In genomic region chr14:85056228-85056627, GRCh38 we compare ENCODE assay signal across 37 cellular contexts.
"Had no signal": no experiment of that assay in that cellular context is flagged by ENCODE, and none has a peak within 500 bp of the region (broad histone marks: within the 10 kb centered on the region; RNA-seq: fewer than 3 reads in every experiment).

No MANE protein-coding gene starts in this region.

- H3K27me3 Mint-ChIP-seq: activated CD4-positive, alpha-beta memory T cell treated with anti-CD3 and anti-CD28 coated beads, Interleukin-2, amount 10 ng/mL, durations not matched to agents 7 days and 5 days; activated CD4-positive, alpha-beta T cell treated with anti-CD3 and anti-CD28 coated beads for 36 hours; activated CD4-positive, alpha-beta T cell treated with anti-CD3 and anti-CD28 coated beads, Interleukin-2, amount 10 ng/mL, durations not matched to agents 7 days and 5 days; activated CD8-positive, alpha-beta memory T cell treated with anti-CD3 and anti-CD28 coated beads, Interleukin-2, amount 10 ng/mL, durations not matched to agents 7 days and 5 days; activated naive CD4-positive, alpha-beta T cell treated with anti-CD3 and anti-CD28 coated beads, Interleukin-2, amount 10 ng/mL, durations not matched to agents 7 days and 5 days; activated naive CD4-positive, alpha-beta T cell treated with anti-CD3 and anti-CD28 coated beads, Interleukin-2, amount 50 U/mL, for 24 hours; activated naive CD8-positive, alpha-beta T cell; activated naive CD8-positive, alpha-beta T cell treated with anti-CD3 and anti-CD28 coated beads, Interleukin-2, amount 10 ng/mL, durations not matched to agents 7 days and 5 days; activated naive CD8-positive, alpha-beta T cell treated with anti-CD3 and anti-CD28 coated beads, Interleukin-2, amount 50 U/mL, for 24 hours; activated T-cell treated with anti-CD3 and anti-CD28 coated beads, Interleukin-2, amount 50 U/mL, for 24 hours; brain had no signal

- H3K36me3 ChIP-seq: ascending aorta, cardiac muscle cell had no signal

- H3K27me3 ChIP-seq: ascending aorta, cardiac muscle cell had no signal

- H3K4me3 ChIP-seq: ascending aorta, cardiac muscle cell had no signal

- H3K27ac Mint-ChIP-seq: activated CD4-positive, alpha-beta memory T cell treated with anti-CD3 and anti-CD28 coated beads, Interleukin-2, amount 10 ng/mL, durations not matched to agents 7 days and 5 days; activated CD4-positive, alpha-beta T cell treated with anti-CD3 and anti-CD28 coated beads for 36 hours; activated CD4-positive, alpha-beta T cell treated with anti-CD3 and anti-CD28 coated beads, Interleukin-2, amount 10 ng/mL, durations not matched to agents 7 days and 5 days; activated CD8-positive, alpha-beta memory T cell treated with anti-CD3 and anti-CD28 coated beads, Interleukin-2, amount 10 ng/mL, durations not matched to agents 7 days and 5 days; activated CD8-positive, alpha-beta T cell treated with anti-CD3 and anti-CD28 coated beads, Interleukin-2, amount 10 ng/mL, durations not matched to agents 7 days and 5 days; activated naive CD4-positive, alpha-beta T cell treated with anti-CD3 and anti-CD28 coated beads, Interleukin-2, amount 10 ng/mL, durations not matched to agents 7 days and 5 days; activated naive CD4-positive, alpha-beta T cell treated with anti-CD3 and anti-CD28 coated beads, Interleukin-2, amount 50 U/mL, for 24 hours; activated naive CD8-positive, alpha-beta T cell; activated naive CD8-positive, alpha-beta T cell treated with anti-CD3 and anti-CD28 coated beads, Interleukin-2, amount 10 ng/mL, durations not matched to agents 7 days and 5 days; activated naive CD8-positive, alpha-beta T cell treated with anti-CD3 and anti-CD28 coated beads, Interleukin-2, amount 50 U/mL, for 24 hours; activated T-cell treated with anti-CD3 and anti-CD28 coated beads, Interleukin-2, amount 50 U/mL, for 24 hours; activated T-helper 2 cell treated with anti-CD3 and anti-CD28 coated beads, Interferon-gamma antibody, Interleukin-2, Interleukin-4, amounts not matched to agents 10 μg/mL and 5 μg/mL and 100 μg/mL, durations not matched to agents 14 hours and 24 hours and 36 hours; T-helper 1 cell treated with Interleukin-12 subunit alpha and Interleukin-12 subunit beta and Interleukin-4 antibody, amounts not matched to agents 30 μg/mL and 1 μg/mL, for 36 hours; T-helper 2 cell treated with Interferon-gamma antibody and Interleukin-4, amounts not matched to agents 5 μg/mL and 100 μg/mL, for 36 hours; WTC11 had no signal

- ATAC-seq: activated CD4-positive, alpha-beta T cell treated with anti-CD3 and anti-CD28 coated beads for 36 hours; activated CD4-positive, CD25-positive, alpha-beta regulatory T cell treated with anti-CD3 and anti-CD28 coated beads, Interleukin-2, amount 50 U/mL, for 24 hours; activated CD8-positive, alpha-beta memory T cell treated with anti-CD3 and anti-CD28 coated beads, Interleukin-2, amount 10 ng/mL, durations not matched to agents 7 days and 5 days; activated CD8-positive, alpha-beta T cell treated with anti-CD3 and anti-CD28 coated beads, Interleukin-2, amount 10 ng/mL, durations not matched to agents 7 days and 5 days; activated naive CD8-positive, alpha-beta T cell treated with anti-CD3 and anti-CD28 coated beads, Interleukin-2, amount 50 U/mL, for 24 hours; WTC11 had no signal

- H3K4me3 Mint-ChIP-seq: activated CD4-positive, alpha-beta memory T cell treated with anti-CD3 and anti-CD28 coated beads, Interleukin-2, amount 10 ng/mL, durations not matched to agents 7 days and 5 days; activated CD4-positive, alpha-beta T cell treated with anti-CD3 and anti-CD28 coated beads for 36 hours; activated CD4-positive, alpha-beta T cell treated with anti-CD3 and anti-CD28 coated beads, Interleukin-2, amount 10 ng/mL, durations not matched to agents 7 days and 5 days; activated CD8-positive, alpha-beta memory T cell treated with anti-CD3 and anti-CD28 coated beads, Interleukin-2, amount 10 ng/mL, durations not matched to agents 7 days and 5 days; activated CD8-positive, alpha-beta T cell treated with anti-CD3 and anti-CD28 coated beads, Interleukin-2, amount 10 ng/mL, durations not matched to agents 7 days and 5 days; activated naive CD4-positive, alpha-beta T cell treated with anti-CD3 and anti-CD28 coated beads, Interleukin-2, amount 10 ng/mL, durations not matched to agents 7 days and 5 days; activated naive CD4-positive, alpha-beta T cell treated with anti-CD3 and anti-CD28 coated beads, Interleukin-2, amount 50 U/mL, for 24 hours; activated naive CD8-positive, alpha-beta T cell; activated naive CD8-positive, alpha-beta T cell treated with anti-CD3 and anti-CD28 coated beads, Interleukin-2, amount 10 ng/mL, durations not matched to agents 7 days and 5 days; activated naive CD8-positive, alpha-beta T cell treated with anti-CD3 and anti-CD28 coated beads, Interleukin-2, amount 50 U/mL, for 24 hours; activated T-cell treated with anti-CD3 and anti-CD28 coated beads, Interleukin-2, amount 50 U/mL, for 24 hours; T-helper 1 cell treated with Interleukin-12 subunit alpha and Interleukin-12 subunit beta and Interleukin-4 antibody, amounts not matched to agents 30 μg/mL and 1 μg/mL, for 36 hours; T-helper 2 cell treated with Interferon-gamma antibody and Interleukin-4, amounts not matched to agents 5 μg/mL and 100 μg/mL, for 36 hours; WTC11 had no signal

- H3K36me3 Mint-ChIP-seq: activated CD8-positive, alpha-beta memory T cell treated with anti-CD3 and anti-CD28 coated beads, Interleukin-2, amount 10 ng/mL, durations not matched to agents 7 days and 5 days; activated naive CD4-positive, alpha-beta T cell treated with anti-CD3 and anti-CD28 coated beads, Interleukin-2, amount 10 ng/mL, durations not matched to agents 7 days and 5 days; activated naive CD4-positive, alpha-beta T cell treated with anti-CD3 and anti-CD28 coated beads, Interleukin-2, amount 50 U/mL, for 24 hours; activated naive CD8-positive, alpha-beta T cell; activated naive CD8-positive, alpha-beta T cell treated with anti-CD3 and anti-CD28 coated beads, Interleukin-2, amount 10 ng/mL, durations not matched to agents 7 days and 5 days had no signal

- H3K9me3 ChIP-seq: ascending aorta had no signal

- DNase-seq: activated CD4-positive, alpha-beta memory T cell treated with anti-CD3 and anti-CD28 coated beads, Interleukin-2, amount 10 ng/mL, durations not matched to agents 7 days and 5 days; activated CD4-positive, alpha-beta T cell treated with anti-CD3 and anti-CD28 coated beads for 1 hour; activated CD4-positive, alpha-beta T cell treated with anti-CD3 and anti-CD28 coated beads for 36 hours; activated CD4-positive, alpha-beta T cell treated with anti-CD3 and anti-CD28 coated beads for 48 hours; activated CD4-positive, alpha-beta T cell treated with anti-CD3 and anti-CD28 coated beads, Interleukin-2, amount 10 ng/mL, durations not matched to agents 7 days and 5 days; activated CD4-positive, alpha-beta T cell treated with anti-CD3 and anti-CD28 coated beads, Interleukin-2, amount 50 U/mL, for 48 hours; activated CD4-positive, CD25-positive, alpha-beta regulatory T cell; activated CD8-positive, alpha-beta memory T cell treated with anti-CD3 and anti-CD28 coated beads for 24 hours; activated CD8-positive, alpha-beta memory T cell treated with anti-CD3 and anti-CD28 coated beads, Interleukin-2, amount 10 ng/mL, durations not matched to agents 7 days and 5 days; activated CD8-positive, alpha-beta memory T cell treated with anti-CD3 and anti-CD28 coated beads, Interleukin-2, amount 50 U/mL, for 48 hours; activated CD8-positive, alpha-beta T cell treated with anti-CD3 and anti-CD28 coated beads, Interleukin-2, amount 10 ng/mL, durations not matched to agents 7 days and 5 days; activated effector memory CD4-positive, alpha-beta T cell treated with Interleukin-2 at 50 U/mL for 16 hours; activated gamma-delta T cell; activated naive CD4-positive, alpha-beta T cell treated with anti-CD3 and anti-CD28 coated beads, Interleukin-2, amount 10 ng/mL, durations not matched to agents 7 days and 5 days; activated naive CD4-positive, alpha-beta T cell treated with Interleukin-2 at 50 U/mL for 16 hours; activated naive CD8-positive, alpha-beta T cell treated with anti-CD3 and anti-CD28 coated beads, Interleukin-2, amount 10 ng/mL, durations not matched to agents 7 days and 5 days; activated naive CD8-positive, alpha-beta T cell treated with anti-CD3 and anti-CD28 coated beads, Interleukin-2, amount 50 U/mL, for 24 hours; activated T-cell treated with anti-CD3 and anti-CD28 coated beads, Interleukin-2, amount 50 U/mL, for 24 hours; activated T-cell treated with anti-CD3 and anti-CD28 coated beads, Interleukin-2, amount 50 U/mL, for 48 hours; amygdala; anterior cingulate cortex; central memory CD4-positive, alpha-beta T cell; SW 1271; T-helper 1 cell; T-helper 2 cell; T-helper 9 cell had no signal

- H3K27ac ChIP-seq: ascending aorta, cardiac muscle cell, VCaP had no signal

- H3K4me1 Mint-ChIP-seq: activated CD4-positive, alpha-beta memory T cell treated with anti-CD3 and anti-CD28 coated beads, Interleukin-2, amount 10 ng/mL, durations not matched to agents 7 days and 5 days; activated CD4-positive, alpha-beta T cell treated with anti-CD3 and anti-CD28 coated beads for 36 hours; activated CD4-positive, alpha-beta T cell treated with anti-CD3 and anti-CD28 coated beads, Interleukin-2, amount 10 ng/mL, durations not matched to agents 7 days and 5 days; activated CD8-positive, alpha-beta memory T cell treated with anti-CD3 and anti-CD28 coated beads, Interleukin-2, amount 10 ng/mL, durations not matched to agents 7 days and 5 days; activated naive CD4-positive, alpha-beta T cell treated with anti-CD3 and anti-CD28 coated beads, Interleukin-2, amount 10 ng/mL, durations not matched to agents 7 days and 5 days; activated naive CD4-positive, alpha-beta T cell treated with anti-CD3 and anti-CD28 coated beads, Interleukin-2, amount 50 U/mL, for 24 hours; activated naive CD8-positive, alpha-beta T cell treated with anti-CD3 and anti-CD28 coated beads, Interleukin-2, amount 10 ng/mL, durations not matched to agents 7 days and 5 days; activated naive CD8-positive, alpha-beta T cell treated with anti-CD3 and anti-CD28 coated beads, Interleukin-2, amount 50 U/mL, for 24 hours; WTC11 had no signal
